ENCODE assay signal across 2 cellular contexts in genomic region chr19:31329819-31330218, GRCh38.
TF ChIP-seq lines count a peak whose summit lies in the region.

No MANE protein-coding gene starts in this region.

TF ChIP-seq in K562, 482 proteins besides CTCF, POLR2A, EP300 and RAD21:
- TF ChIP-seq NRF1 (conservative IDR thresholded peaks at IDR 0.05 in 1 of 2, IDR thresholded peaks at IDR 0.05 in 1 of 2) (no peak), NCOA2 (IDR thresholded peaks at IDR 0.05; ENCODE audit: partially characterized antibody in 2 of 2) (no peak), POLR3G (IDR thresholded peaks at IDR 0.05; ENCODE audit: extremely low read depth, insufficient read length, insufficient replicate concordance) (no peak), CBX8 (IDR thresholded peaks at IDR 0.05; ENCODE audit: borderline replicate concordance, extremely low read depth, low read depth, low read length, poor library complexity, severe bottlenecking) (no peak), C11orf30 (IDR thresholded peaks at IDR 0.05; ENCODE audit: low read depth) (peak; percentile 19; the same call in 1 of the 2 replicates), CBFA2T2 (conservative IDR thresholded peaks at IDR 0.05) (no peak), ZNF133 (CRISPR knock-in tag; IDR thresholded peaks at IDR 0.05) (no peak), OTX1 (CRISPR knock-in tag; IDR thresholded peaks at IDR 0.05) (no peak), KHSRP (IDR thresholded peaks at IDR 0.05) (no peak), ELF4 (CRISPR knock-in tag; IDR thresholded peaks at IDR 0.05) (no peak), TAF7 (tag; IDR thresholded peaks at IDR 0.05) (no peak), ZNF316 (IDR thresholded peaks at IDR 0.05) (peak; percentile 34; the same call in 1 of the 2 replicates), ERF (CRISPR knock-in tag; IDR thresholded peaks at IDR 0.05) (no peak), ZNF277 (CRISPR knock-in tag; IDR thresholded peaks at IDR 0.05; ENCODE audit: borderline replicate concordance) (no peak), RBM17 (IDR thresholded peaks at IDR 0.05; ENCODE audit: borderline replicate concordance, low read depth, low read length) (no peak), PREB (CRISPR knock-in tag; IDR thresholded peaks at IDR 0.05) (no peak), JUN (IDR thresholded peaks at IDR 0.05; ENCODE audit: borderline replicate concordance, low read depth, low read length) (no peak), JUN (CRISPR knock-in tag; IDR thresholded peaks at IDR 0.05; ENCODE audit: borderline replicate concordance) (no peak)

TF ChIP-seq in endothelial cell of umbilical vein, 7 proteins besides CTCF, POLR2A, EP300 and RAD21:
- peak; percentile 6 for TF ChIP-seq JUN (IDR thresholded peaks at IDR 0.05; ENCODE audit: borderline replicate concordance, insufficient read depth, insufficient read length, low read depth)
- no peak for TF ChIP-seq MYC (IDR thresholded peaks at IDR 0.05; ENCODE audit: low read depth, low read length)
- TF ChIP-seq FOS (IDR thresholded peaks at IDR 0.05; ENCODE audit: borderline replicate concordance, insufficient read depth, low read length): no peak
- TF ChIP-seq EZH2 (IDR thresholded peaks at IDR 0.05; ENCODE audit: borderline replicate concordance, low read depth, low read length, severe bottlenecking): no peak
- TF ChIP-seq GATA2 (IDR thresholded peaks at IDR 0.05; ENCODE audit: insufficient read depth, insufficient read length, low read depth, low read length): peak; percentile 30
